In genomic region chr6:125194980-125195379, GRCh38 we compare ENCODE assay signal across 13 cellular contexts.
"Had no signal": no experiment of that assay in that cellular context is flagged by ENCODE, and none has a peak within 500 bp of the region (broad histone marks: within the 10 kb centered on the region; RNA-seq: fewer than 3 reads in every experiment).

No MANE protein-coding gene starts in this region.

- ATAC-seq: activated CD8-positive, alpha-beta T cell treated with anti-CD3 and anti-CD28 coated beads for 36 hours; gastroesophageal sphincter had no signal

- H3K27ac ChIP-seq: coronary artery, gastroesophageal sphincter, testis had no signal

- H3K4me3 ChIP-seq: coronary artery, gastroesophageal sphincter, testis had no signal

- H3K27ac Mint-ChIP-seq: activated CD8-positive, alpha-beta T cell treated with anti-CD3 and anti-CD28 coated beads for 36 hours; stimulated activated naive CD8-positive, alpha-beta T cell treated with anti-CD3 and anti-CD28 coated beads, Interleukin-15, Interleukin-2, amounts not matched to agents 100 ng/mL and 50 ng/mL, for 24 hours had no signal

- DNase-seq: activated CD4-positive, alpha-beta T cell treated with anti-CD3 and anti-CD28 coated beads for 4 hours; activated CD8-positive, alpha-beta memory T cell treated with anti-CD3 and anti-CD28 coated beads, Interleukin-2, amount 50 U/mL, for 4 hours; activated CD8-positive, alpha-beta T cell treated with anti-CD3 and anti-CD28 coated beads for 36 hours; activated naive CD4-positive, alpha-beta T cell; effector CD8-positive, alpha-beta T cell; kidney; stimulated activated CD4-positive, alpha-beta T cell treated with anti-CD3 and anti-CD28 coated beads, Interleukin-4, amount 100 ng/mL, for 24 hours; T-helper 9 cell; testis had no signal

- H3K36me3 ChIP-seq: gastroesophageal sphincter had no signal

- H3K27me3 ChIP-seq: gastroesophageal sphincter, testis had no signal

- H3K4me3 Mint-ChIP-seq: activated CD8-positive, alpha-beta T cell treated with anti-CD3 and anti-CD28 coated beads for 36 hours; neural crest cell; stimulated activated naive CD8-positive, alpha-beta T cell treated with anti-CD3 and anti-CD28 coated beads, Interleukin-15, Interleukin-2, amounts not matched to agents 100 ng/mL and 50 ng/mL, for 24 hours had no signal

- H3K9me3 Mint-ChIP-seq: activated CD8-positive, alpha-beta T cell treated with anti-CD3 and anti-CD28 coated beads for 36 hours; neural crest cell; stimulated activated naive CD8-positive, alpha-beta T cell treated with anti-CD3 and anti-CD28 coated beads, Interleukin-15, Interleukin-2, amounts not matched to agents 100 ng/mL and 50 ng/mL, for 24 hours had no signal

- H3K27me3 Mint-ChIP-seq: activated CD8-positive, alpha-beta T cell treated with anti-CD3 and anti-CD28 coated beads for 36 hours had no signal

- H3K9me3 ChIP-seq: gastroesophageal sphincter, testis had no signal
